ENCODE assay signal across 14 cellular contexts in the genomic region with DNA sequence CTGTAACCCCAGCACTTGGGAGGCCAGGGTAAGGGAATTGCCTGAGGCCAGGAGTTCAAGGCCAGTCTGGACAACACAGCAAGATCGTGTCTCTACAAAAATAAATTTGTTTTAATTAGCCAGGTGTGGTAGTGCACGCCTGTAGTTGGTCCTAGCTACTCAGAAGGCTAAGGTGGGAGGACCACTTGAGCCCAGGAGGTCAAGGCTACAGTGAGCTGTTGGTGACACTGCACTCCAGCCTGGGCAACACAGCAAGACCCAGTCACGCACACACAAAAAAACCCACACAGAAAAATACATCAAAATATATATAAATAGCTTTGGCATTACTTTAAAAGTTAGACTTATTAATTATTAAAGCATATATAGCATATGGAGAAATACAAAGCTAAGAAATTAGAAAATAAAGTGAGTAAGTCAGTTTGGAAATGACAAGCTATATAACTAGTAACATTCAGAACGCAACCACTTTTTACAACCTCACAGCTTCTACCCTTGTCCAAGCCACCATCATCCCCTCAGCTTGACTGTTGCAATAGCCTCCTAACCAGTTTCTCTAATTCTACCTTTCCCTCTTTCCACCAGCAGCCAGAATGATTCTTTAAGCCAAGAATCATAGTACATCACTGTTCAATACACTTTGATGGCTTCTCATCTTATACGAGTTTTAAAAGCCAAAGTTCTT. TPM values are rescaled to one million over a fixed set of nuclear protein-coding genes. Genes with fewer than 3 reads are reported as not detected.
A peak's percentile ranks its signal among the peaks of the same experiment; 100 is the strongest.
DNase-seq lines count a peak whose midpoint lies in the region; ATAC-seq and TF ChIP-seq lines count a peak whose summit lies in the region.
"Had no signal": no experiment of that assay in that cellular context is flagged by ENCODE, and none has a peak within 500 bp of the region (broad histone marks: within the 10 kb centered on the region; RNA-seq: fewer than 3 reads in every experiment).

No MANE protein-coding gene starts in this region.

- no peak for DNase-seq in activated CD4-positive, CD25-positive, alpha-beta regulatory T cell treated with anti-CD3 and anti-CD28 coated beads, Interleukin-2, amount 50 U/mL, for 72 hours
- no peak for DNase-seq in glutamatergic neuron
- no peak for DNase-seq in activated naive CD4-positive, alpha-beta T cell treated with anti-CD3 and anti-CD28 coated beads, Interleukin-2, amount 50 U/mL, for 16 hours
- no peak for DNase-seq in NCI-H1694 treated with DMSO at 0.1 percent for 48 hours (lab: John Stamatoyannopoulos, UW)
- DNase-seq: AML-193; Caco-2; CD4-positive, alpha-beta T cell; GOT3; H7 had no signal

- peak; percentile 58 to 62 for ATAC-seq in activated CD4-positive, CD25-positive, alpha-beta regulatory T cell treated with anti-CD3 and anti-CD28 coated beads, Interleukin-2, amount 50 U/mL, for 24 hours
- peak; percentile 28 for ATAC-seq in activated T-helper 17 cell treated with anti-CD3 and anti-CD28 coated beads, Interleukin-2, amount 50 U/mL, for 72 hours (replicated peaks)
- ATAC-seq in HG02571 (IDR thresholded peaks at IDR 0.05; ENCODE audit: unreplicated experiment), result no peak
- ATAC-seq: A549, HCT116 had no signal

- no peak overlapping the region for H3K27ac Mint-ChIP-seq in activated T-helper 17 cell treated with anti-CD3 and anti-CD28 coated beads, Interleukin-2, amount 50 U/mL, for 72 hours
- H3K27ac Mint-ChIP-seq in glutamatergic neuron (ENCODE audit: unreplicated experiment), result peak overlapping the region; percentile 68
- H3K27ac Mint-ChIP-seq: CD4-positive, alpha-beta T cell had no signal

- no peaks in the 10 kb centered on the region for H3K36me3 Mint-ChIP-seq in activated T-helper 17 cell treated with anti-CD3 and anti-CD28 coated beads, Interleukin-2, amount 50 U/mL, for 72 hours (ENCODE audit: low read depth)
- no peaks in the 10 kb centered on the region for H3K36me3 Mint-ChIP-seq in glutamatergic neuron (ENCODE audit: unreplicated experiment)

- H3K27me3 Mint-ChIP-seq in activated T-helper 17 cell treated with anti-CD3 and anti-CD28 coated beads, Interleukin-2, amount 50 U/mL, for 72 hours, result peaks cover 5% of the 10 kb centered on the region
- H3K27me3 Mint-ChIP-seq in glutamatergic neuron (ENCODE audit: unreplicated experiment), result peaks cover 2% of the 10 kb centered on the region

- TF ChIP-seq CTCF in glutamatergic neuron (IDR thresholded peaks at IDR 0.05; ENCODE audit: partially characterized antibody, unreplicated experiment), result no peak

- no peaks in the 10 kb centered on the region for H3K4me1 Mint-ChIP-seq in activated T-helper 17 cell treated with anti-CD3 and anti-CD28 coated beads, Interleukin-2, amount 50 U/mL, for 72 hours
- peaks cover 7% of the 10 kb centered on the region for H3K4me1 Mint-ChIP-seq in glutamatergic neuron (ENCODE audit: low read depth, unreplicated experiment)

- H3K9me3 Mint-ChIP-seq in activated T-helper 17 cell treated with anti-CD3 and anti-CD28 coated beads, Interleukin-2, amount 50 U/mL, for 72 hours, result no peaks in the 10 kb centered on the region
- H3K9me3 Mint-ChIP-seq in glutamatergic neuron (ENCODE audit: unreplicated experiment), result no peaks in the 10 kb centered on the region
- H3K9me3 Mint-ChIP-seq: CD4-positive, alpha-beta T cell had no signal

- H3K4me3 Mint-ChIP-seq in activated T-helper 17 cell treated with anti-CD3 and anti-CD28 coated beads, Interleukin-2, amount 50 U/mL, for 72 hours, result no peak overlapping the region
- no peak overlapping the region for H3K4me3 Mint-ChIP-seq in glutamatergic neuron (ENCODE audit: unreplicated experiment)
- H3K4me3 Mint-ChIP-seq: CD4-positive, alpha-beta T cell had no signal

RNA-seq across cellular contexts. Expression of a gene that starts 14.5 kb away (rescaled TPM):
- total RNA-seq in activated T-helper 17 cell treated with anti-CD3 and anti-CD28 coated beads, Interleukin-2, amount 50 U/mL, for 72 hours, result 1 to 10 TPM in 1 of 2 donors, under 1 TPM in 1; 0.56 to 2.2 TPM
- 156 TPM for total RNA-seq in glutamatergic neuron (ENCODE audit: unreplicated experiment)

RNA-seq across cellular contexts. Expression of a gene that starts 56.9 kb away (rescaled TPM):
- total RNA-seq in activated T-helper 17 cell treated with anti-CD3 and anti-CD28 coated beads, Interleukin-2, amount 50 U/mL, for 72 hours, result not detected
- total RNA-seq in glutamatergic neuron (ENCODE audit: unreplicated experiment), result 2.3 TPM
- total RNA-seq: CD4-positive, alpha-beta T cell; H7 had no signal

RNA-seq across cellular contexts. Expression of a gene that starts 58.3 kb away (rescaled TPM):
- total RNA-seq in activated T-helper 17 cell treated with anti-CD3 and anti-CD28 coated beads, Interleukin-2, amount 50 U/mL, for 72 hours, result not detected
- total RNA-seq in glutamatergic neuron (ENCODE audit: unreplicated experiment), result not detected
- total RNA-seq: Caco-2; CD4-positive, alpha-beta T cell; H7 had no signal

Comparison
In these comparisons a context has a peak if more than half of its experiments do, and no peak if none do; other contexts are left out.
1. RNA of a gene that starts 14.5 kb away (total RNA-seq): 156 TPM in glutamatergic neuron (single experiment); 0.56 to 2.2 TPM in activated T-helper 17 cell treated with anti-CD3 and anti-CD28 coated beads, Interleukin-2, amount 50 U/mL, for 72 hours; every median in the first group is over 10 times any median in the second.